8 cellular contexts compared by ENCODE assay signal in genomic region chr7:152465118-152465387, GRCh38. TPM values are rescaled to one million over a fixed set of nuclear protein-coding genes. Genes with fewer than 3 reads are reported as not detected.
A peak's percentile ranks its signal among the peaks of the same experiment; 100 is the strongest.
DNase-seq lines count a peak whose midpoint lies in the region; ATAC-seq, FAIRE-seq and TF ChIP-seq lines count a peak whose summit lies in the region.

No MANE protein-coding gene starts in this region.

- ATAC-seq in gastrocnemius medialis (no peak), GM18858 (IDR thresholded peaks at IDR 0.05; ENCODE audit: unreplicated experiment) (no peak)

- H3K4me3 ChIP-seq in GM12875 (ENCODE audit: low read depth, low read length): peak overlapping the region; percentile 78
- peak overlapping the region; percentile 67 for H3K4me3 ChIP-seq in SU-DHL-6 (ENCODE audit: insufficient read depth, low read length, poor library complexity, severe bottlenecking)
- H3K4me3 ChIP-seq in fibroblast of mammary gland (ENCODE audit: control insufficient read depth, low read depth, low read length): peak overlapping the region; percentile 78
- peak overlapping the region; percentile 77 to 99 (median 78) for H3K4me3 ChIP-seq in gastrocnemius medialis

- H3K9ac ChIP-seq in SU-DHL-6 (ENCODE audit: low read length): peak overlapping the region; percentile 94

- H3K27me3 ChIP-seq in SU-DHL-6 (ENCODE audit: low read length) (no peaks in the 10 kb centered on the region), gastrocnemius medialis (no peaks in the 10 kb centered on the region)

- H3K36me3 ChIP-seq in SU-DHL-6 (ENCODE audit: low read length) (no peaks in the 10 kb centered on the region), gastrocnemius medialis (no peaks in the 10 kb centered on the region)

- no peaks in the 10 kb centered on the region for H3K79me2 ChIP-seq in SU-DHL-6 (ENCODE audit: insufficient read depth, low read length)

- intact Hi-C loops in gastrocnemius medialis (cut with DNase I; ENCODE audit: low total_unique reads): loop anchor here (10.0 kb wide), 2 partner anchors 240 to 1380 kb away; partner anchors contain the start of genes AGAP3, FASTK and TMUB1

- no peaks in the 10 kb centered on the region for H3K9me3 ChIP-seq in SU-DHL-6 (ENCODE audit: insufficient read depth, low read length)
- H3K9me3 ChIP-seq in gastrocnemius medialis: no peaks in the 10 kb centered on the region

- no peaks in the 10 kb centered on the region for H3K9me2 ChIP-seq in SU-DHL-6 (replicated peaks; ENCODE audit: insufficient read depth, low read length)

- peak overlapping the region; percentile 83 for H2AFZ ChIP-seq in SU-DHL-6 (ENCODE audit: low read depth, low read length, severe bottlenecking)

- no peak for FAIRE-seq in urothelium cell line (lab: Jason Lieb, UNC)

- H3K4me1 ChIP-seq in gastrocnemius medialis: peaks cover 11 to 13% of the 10 kb centered on the region in 2 donors

- TF ChIP-seq POLR2A in gastrocnemius medialis (IDR thresholded peaks at IDR 0.05): no peak

- peak overlapping the region; percentile 77 for H3K4me2 ChIP-seq in SU-DHL-6 (ENCODE audit: low read depth, low read length, poor library complexity, severe bottlenecking)

- TF ChIP-seq CTCF in GM12875 (IDR thresholded peaks at IDR 0.05; ENCODE audit: borderline replicate concordance, insufficient read depth, low read depth, low read length) (no peak), SU-DHL-6 (IDR thresholded peaks at IDR 0.05; ENCODE audit: insufficient read depth, low read length, poor library complexity, severe bottlenecking) (no peak), fibroblast of mammary gland (conservative IDR thresholded peaks at IDR 0.05; ENCODE audit: control insufficient read depth, insufficient read depth, low read depth, low read length) (no peak), gastrocnemius medialis (IDR thresholded peaks at IDR 0.05 in 4 of 5, conservative IDR thresholded peaks at IDR 0.05 in 1 of 5) (no peak)

- H3F3A ChIP-seq in SU-DHL-6 (ENCODE audit: insufficient read depth): peaks cover 7% of the 10 kb centered on the region; the same call in 1 of the 2 replicates

- H3K27ac ChIP-seq in SU-DHL-6 (ENCODE audit: low read depth, low read length) (no peak overlapping the region), gastrocnemius medialis (peak overlapping the region; percentile 90 to 100 (median 98))

- no peaks in the 10 kb centered on the region for H4K20me1 ChIP-seq in SU-DHL-6 (ENCODE audit: low read depth, low read length)

- in situ Hi-C loops in gastrocnemius medialis (cut with MboI; ENCODE audit: low sequenced_read_pairs in 4 of 4): no loop called here

- DNase-seq in fibroblast of mammary gland (ENCODE audit: low read depth): no peak
- no peak for DNase-seq in gastrocnemius medialis
- no peak for DNase-seq in NOMO-1 treated with DMSO at 0.1 percent for 48 hours (lab: John Stamatoyannopoulos, UW; ENCODE audit: unreplicated experiment)
- no peak for DNase-seq in NCI-H524 (lab: John Stamatoyannopoulos, UW)
- DNase-seq in urothelium cell line (ENCODE audit: low spot score): no peak

RNA-seq across cellular contexts. Expression of gene KMT2C, which starts 29.2 kb away (rescaled TPM):
- total RNA-seq in gastrocnemius medialis: 10 to 100 TPM; 44.1 to 67.6 (median 63.9) TPM
